7 cellular contexts compared by ENCODE assay signal in the genomic region with DNA sequence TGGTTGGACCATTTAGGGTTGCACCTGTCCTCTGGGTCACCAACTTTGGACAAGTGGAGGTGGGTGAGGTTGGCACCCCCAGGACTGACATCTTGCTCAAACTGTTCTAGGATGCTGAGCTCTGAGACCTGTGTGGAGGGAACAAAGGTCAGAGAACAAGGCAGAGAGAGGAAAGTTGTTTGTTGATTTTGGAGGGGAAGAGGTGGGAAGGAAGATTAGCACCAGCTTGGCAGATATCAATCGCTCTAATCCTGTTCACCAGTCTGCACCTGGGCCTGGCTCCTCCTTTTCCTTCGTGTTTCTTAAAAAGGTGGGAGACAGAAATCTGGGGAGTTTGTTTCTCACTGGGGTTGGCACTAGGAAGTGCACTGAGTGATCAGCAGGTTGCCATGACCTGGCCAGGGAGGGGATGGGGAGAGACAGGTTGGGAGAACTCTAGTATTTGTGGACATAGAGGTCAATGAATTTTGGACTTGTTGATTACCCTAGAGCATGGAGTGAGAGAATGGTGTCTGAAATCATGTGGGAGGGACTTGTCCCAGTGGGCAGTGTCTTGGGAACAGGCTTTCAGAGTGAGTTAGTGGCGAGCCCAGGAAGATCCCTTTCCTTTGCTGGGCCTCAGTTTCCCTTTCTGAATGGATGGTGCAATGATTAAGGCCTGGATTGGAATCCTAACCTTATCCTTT. TPM values are rescaled to one million over a fixed set of nuclear protein-coding genes. Genes with fewer than 3 reads are reported as not detected.
"Had no signal": no experiment of that assay in that cellular context is flagged by ENCODE, and none has a peak within 500 bp of the region (broad histone marks: within the 10 kb centered on the region; RNA-seq: fewer than 3 reads in every experiment).

No MANE protein-coding gene starts in this region.

RNA-seq across cellular contexts. Expression of a gene that starts 2.4 kb away (rescaled TPM):
- total RNA-seq: HT-29, LHCN-M2, MCF 10A, OCI-LY7, PC-3, SK-MEL-5 had no signal
- polyA plus RNA-seq: SK-N-SH had no signal

RNA-seq across cellular contexts. Expression of a gene that starts 29.4 kb away (rescaled TPM):
- total RNA-seq: HT-29, LHCN-M2, MCF 10A, OCI-LY7, PC-3, SK-MEL-5 had no signal
- polyA plus RNA-seq: SK-N-SH had no signal
